4 cellular contexts compared by ENCODE assay signal in the genomic region with DNA sequence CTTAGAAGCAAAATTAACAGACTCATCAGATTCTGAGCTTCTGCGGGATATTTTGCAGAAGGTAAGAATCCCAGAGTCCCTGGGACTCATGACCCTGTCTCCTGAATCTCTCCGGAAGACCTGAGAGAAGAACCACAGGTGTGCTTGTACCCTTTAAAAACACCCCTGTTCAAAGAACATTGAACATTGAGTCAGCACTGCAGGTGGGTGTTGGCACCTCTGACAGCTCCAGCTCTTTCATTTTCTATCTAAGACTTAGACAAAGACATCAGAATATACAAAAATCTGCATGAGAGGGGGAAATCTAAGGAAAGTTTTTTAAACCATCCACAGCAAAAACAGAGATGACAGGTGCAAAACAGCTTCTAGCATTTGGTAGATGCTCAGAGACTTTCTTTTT. TPM values are rescaled to one million over a fixed set of nuclear protein-coding genes. Genes with fewer than 3 reads are reported as not detected.
"Had no signal": no experiment of that assay in that cellular context is flagged by ENCODE, and none has a peak within 500 bp of the region (broad histone marks: within the 10 kb centered on the region; RNA-seq: fewer than 3 reads in every experiment).

No MANE protein-coding gene starts in this region.

RNA-seq across cellular contexts. Expression of a gene that starts 50.1 kb away (rescaled TPM):
- total RNA-seq: activated naive CD8-positive, alpha-beta T cell treated with anti-CD3 and anti-CD28 coated beads for 36 hours; HepG2; MCF 10A; T-cell had no signal
- polyA plus RNA-seq: HepG2 had no signal
